In the genomic region with DNA sequence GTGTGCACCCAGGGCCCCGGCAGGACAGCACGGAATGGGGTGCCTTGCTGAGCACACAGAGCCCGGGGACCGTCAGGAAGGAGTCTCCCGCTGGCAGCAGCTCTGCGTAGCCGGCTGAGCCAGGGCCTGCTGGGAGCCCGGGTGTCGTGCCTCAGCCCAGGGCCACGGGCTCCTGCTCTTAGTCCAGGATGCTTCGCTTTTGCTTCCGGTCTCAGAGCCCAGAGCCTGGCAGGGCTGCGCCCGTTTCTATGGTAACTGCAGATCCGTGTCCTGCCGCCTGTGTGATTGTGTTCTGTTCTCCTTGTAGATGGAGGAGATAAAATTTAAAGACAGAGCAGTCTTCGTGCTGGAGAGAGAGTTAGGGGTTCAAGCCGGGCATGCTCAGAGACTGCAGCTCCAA, we compare ENCODE assay signal across 17 cellular contexts. TPM values are rescaled to one million over a fixed set of nuclear protein-coding genes. Genes with fewer than 3 reads are reported as not detected.
DNase-seq lines count a peak whose midpoint lies in the region; ATAC-seq and TF ChIP-seq lines count a peak whose summit lies in the region.
"Had no signal": no experiment of that assay in that cellular context is flagged by ENCODE, and none has a peak within 500 bp of the region (broad histone marks: within the 10 kb centered on the region; RNA-seq: fewer than 3 reads in every experiment).

No MANE protein-coding gene starts in this region.

- H3K4me1 Mint-ChIP-seq in CD14-positive monocyte = no peaks in the 10 kb centered on the region
- H3K4me1 Mint-ChIP-seq in stimulated activated naive CD8-positive, alpha-beta T cell treated with anti-CD3 and anti-CD28 coated beads, Interleukin-15, amount 100 ng/mL, for 72 hours = no peaks in the 10 kb centered on the region
- H3K4me1 Mint-ChIP-seq: activated T-helper 17 cell treated with anti-CD3 and anti-CD28 coated beads, Interleukin-2, amount 50 U/mL, for 72 hours had no signal

- H3K9me3 Mint-ChIP-seq in CD14-positive monocyte = peaks cover 0 to 7% (median 3%) of the 10 kb centered on the region in 7 donors
- H3K9me3 Mint-ChIP-seq in stimulated activated naive CD8-positive, alpha-beta T cell treated with anti-CD3 and anti-CD28 coated beads, Interleukin-15, amount 100 ng/mL, for 72 hours = peaks cover 4 to 19% of the 10 kb centered on the region in 2 donors
- H3K9me3 Mint-ChIP-seq: activated T-helper 17 cell treated with anti-CD3 and anti-CD28 coated beads, Interleukin-2, amount 50 U/mL, for 72 hours had no signal

- no peak overlapping the region for H3K4me3 ChIP-seq in ascending aorta
- H3K4me3 ChIP-seq: skin epidermis, uterus had no signal

- DNase-seq in CD14-positive monocyte (ENCODE audit: low spot score) (peak; percentile 19), NCI-H146 treated with DMSO at 0.1 percent for 48 hours (lab: John Stamatoyannopoulos, UW; ENCODE audit: unreplicated experiment) (peak; percentile 12), left cardiac atrium (peak; percentile 8), pons (ENCODE audit: low spot score) (peak; percentile 36), ascending aorta (ENCODE audit: low spot score in 2 of 2) (no peak), foreskin keratinocyte (no peak)
- no peak for DNase-seq in stimulated activated naive CD8-positive, alpha-beta T cell treated with anti-CD3 and anti-CD28 coated beads, Interleukin-15, amount 100 ng/mL, for 72 hours
- DNase-seq: activated CD4-positive, alpha-beta memory T cell treated with anti-CD3 and anti-CD28 coated beads for 36 hours; Kasumi-1; mammary epithelial cell; NCI-H1436 treated with DMSO at 0.1 percent for 48 hours; NCI-H510A treated with DMSO at 0.1 percent for 48 hours; OCI-M1; stimulated activated naive CD4-positive, alpha-beta T cell; uterus had no signal

- H3K27me3 ChIP-seq in ascending aorta (no peaks in the 10 kb centered on the region), foreskin keratinocyte (no peaks in the 10 kb centered on the region)
- H3K27me3 ChIP-seq: uterus had no signal

- H3K36me3 Mint-ChIP-seq in CD14-positive monocyte = no peaks in the 10 kb centered on the region
- H3K36me3 Mint-ChIP-seq: activated CD4-positive, alpha-beta memory T cell treated with anti-CD3 and anti-CD28 coated beads for 36 hours had no signal

- no peaks in the 10 kb centered on the region for H3K9me3 ChIP-seq in ascending aorta
- H3K9me3 ChIP-seq: uterus had no signal

- no peak for ATAC-seq in left cardiac atrium
- no peak for ATAC-seq in stimulated activated naive CD8-positive, alpha-beta T cell treated with anti-CD3 and anti-CD28 coated beads, Interleukin-15, amount 100 ng/mL, for 72 hours
- ATAC-seq in foreskin keratinocyte = no peak
- ATAC-seq: activated T-helper 17 cell treated with anti-CD3 and anti-CD28 coated beads, Interleukin-2, amount 50 U/mL, for 72 hours had no signal

- H3K4me1 ChIP-seq in ascending aorta (no peaks in the 10 kb centered on the region), foreskin keratinocyte (no peaks in the 10 kb centered on the region)
- H3K4me1 ChIP-seq: uterus had no signal

- H3K36me3 ChIP-seq in ascending aorta = no peaks in the 10 kb centered on the region
- H3K36me3 ChIP-seq: uterus had no signal

- intact Hi-C loops in CD14-positive monocyte (cut with micrococcal nuclease) (no loop called here), left cardiac atrium (cut with DNase I) (no loop called here), ascending aorta (cut with DNase I) (no loop called here)

- TF ChIP-seq CTCF in CD14-positive monocyte (IDR thresholded peaks at IDR 0.05) (no peak), ascending aorta (IDR thresholded peaks at IDR 0.05) (no peak), foreskin keratinocyte (conservative IDR thresholded peaks at IDR 0.05) (no peak)

- H3K27ac ChIP-seq in ascending aorta = no peak overlapping the region
- no peak overlapping the region for H3K27ac ChIP-seq in foreskin keratinocyte
- H3K27ac ChIP-seq: skin epidermis, uterus had no signal

- H3K27me3 Mint-ChIP-seq in CD14-positive monocyte (ENCODE audit: low read depth in 3 of 3) = peaks cover 8 to 18% (median 10%) of the 10 kb centered on the region in 3 donors
- peaks cover 55% of the 10 kb centered on the region for H3K27me3 Mint-ChIP-seq in stimulated activated naive CD8-positive, alpha-beta T cell treated with anti-CD3 and anti-CD28 coated beads, Interleukin-15, amount 100 ng/mL, for 72 hours

- H3K4me3 Mint-ChIP-seq in CD14-positive monocyte = peak overlapping the region in 1 of 2 donors; percentile 5
- H3K4me3 Mint-ChIP-seq in stimulated activated naive CD8-positive, alpha-beta T cell treated with anti-CD3 and anti-CD28 coated beads, Interleukin-15, amount 100 ng/mL, for 72 hours = no peak overlapping the region
- H3K4me3 Mint-ChIP-seq: activated CD4-positive, alpha-beta memory T cell treated with anti-CD3 and anti-CD28 coated beads for 36 hours; activated T-helper 17 cell treated with anti-CD3 and anti-CD28 coated beads, Interleukin-2, amount 50 U/mL, for 72 hours had no signal

- H3K27ac Mint-ChIP-seq in CD14-positive monocyte = no peak overlapping the region
- H3K27ac Mint-ChIP-seq in stimulated activated naive CD8-positive, alpha-beta T cell treated with anti-CD3 and anti-CD28 coated beads, Interleukin-15, amount 100 ng/mL, for 72 hours = no peak overlapping the region
- H3K27ac Mint-ChIP-seq: activated CD4-positive, alpha-beta memory T cell treated with anti-CD3 and anti-CD28 coated beads for 36 hours; activated T-helper 17 cell treated with anti-CD3 and anti-CD28 coated beads, Interleukin-2, amount 50 U/mL, for 72 hours had no signal

RNA-seq across cellular contexts. Expression of gene DPYSL4, which starts 53.7 kb away (rescaled TPM):
- polyA plus RNA-seq in CD14-positive monocyte = not detected
- total RNA-seq in left cardiac atrium = 1 to 10 TPM; 1.4 to 9.9 TPM
- not detected for total RNA-seq in ascending aorta
- total RNA-seq in foreskin keratinocyte = 0.75 and 0.78 TPM in 2 replicates
- 0.62 and 1.0 TPM in 2 replicates for polyA plus RNA-seq in foreskin keratinocyte

Comparison
In these comparisons a context has a peak if more than half of its experiments do, and no peak if none do; other contexts are left out.
1. DNase-seq: peak in CD14-positive monocyte (single experiment), NCI-H146 treated with DMSO at 0.1 percent for 48 hours (single experiment), left cardiac atrium (single experiment) and pons (single experiment); none in ascending aorta (0 of 2), stimulated activated naive CD8-positive, alpha-beta T cell treated with anti-CD3 and anti-CD28 coated beads, Interleukin-15, amount 100 ng/mL, for 72 hours (0 of 2) and foreskin keratinocyte (0 of 2).